ENCODE assay signal across 13 cellular contexts in the genomic region with DNA sequence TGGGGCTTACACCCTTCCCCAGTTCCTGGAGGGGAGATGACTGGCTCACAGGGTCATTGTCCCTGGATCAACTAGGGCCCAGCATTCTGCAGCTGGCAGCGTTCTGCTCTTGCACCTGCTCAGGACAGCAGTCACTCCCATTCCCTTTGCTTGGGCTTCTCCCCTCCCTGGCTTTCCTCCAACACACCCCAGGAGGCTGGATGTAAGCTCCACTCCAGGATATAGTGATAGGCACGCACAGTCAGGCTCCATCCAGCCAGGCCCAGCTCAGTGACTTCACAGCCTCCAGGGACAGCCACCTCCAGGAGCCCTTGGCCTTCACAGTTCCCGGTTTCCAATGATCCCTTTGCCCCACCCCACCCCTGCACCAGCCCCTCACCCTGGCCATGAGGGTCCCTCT. TPM values are rescaled to one million over a fixed set of nuclear protein-coding genes. Genes with fewer than 3 reads are reported as not detected.
DNase-seq lines count a peak whose midpoint lies in the region; ATAC-seq, FAIRE-seq and TF ChIP-seq lines count a peak whose summit lies in the region.
"Had no signal": no experiment of that assay in that cellular context is flagged by ENCODE, and none has a peak within 500 bp of the region (broad histone marks: within the 10 kb centered on the region; RNA-seq: fewer than 3 reads in every experiment).

No MANE protein-coding gene starts in this region.

- H3K27ac ChIP-seq in SK-N-SH (ENCODE audit: low read depth in 2 of 2, low read length in 1 of 2): peak overlapping the region in 1 of 2 experiments; percentile 8; a peak in 1 of 4 replicates
- H3K27ac ChIP-seq in RWPE1: peak overlapping the region; percentile 97
- H3K27ac ChIP-seq in pancreas: peak overlapping the region in 3 of 4 donors; percentile 49 to 79 (median 55)
- no peak overlapping the region for H3K27ac ChIP-seq in transverse colon
- H3K27ac ChIP-seq: gastroesophageal sphincter, SJSA1 had no signal

- no peak for FAIRE-seq in pancreas (lab: Jason Lieb, UNC)
- FAIRE-seq: astrocyte had no signal

- no peaks in the 10 kb centered on the region for H3K36me3 ChIP-seq in SK-N-SH (replicated peaks in 1 of 2; ENCODE audit: control insufficient read depth in 1 of 2, insufficient read depth in 2 of 2, low read length in 1 of 2)
- no peaks in the 10 kb centered on the region for H3K36me3 ChIP-seq in pancreas
- H3K36me3 ChIP-seq in transverse colon: no peaks in the 10 kb centered on the region
- H3K36me3 ChIP-seq: gastroesophageal sphincter, SJSA1 had no signal

- TF ChIP-seq RAD21 in SK-N-SH (IDR thresholded peaks at IDR 0.05; ENCODE audit: low read length): no peak

- no peak for ATAC-seq in SK-N-SH treated with all-trans-retinoic acid at 6 μM for 48 hours
- peak in 3 of 4 donors; percentile 5 to 20 (median 9) for ATAC-seq in pancreas
- no peak for ATAC-seq in GM21367 (IDR thresholded peaks at IDR 0.05; ENCODE audit: unreplicated experiment)

- DNase-seq in SK-N-SH (peak; percentile 22), NCI-H1417 (lab: John Stamatoyannopoulos, UW) (peak; percentile 74 to 92 (median 78)), RWPE1 (ENCODE audit: low spot score) (no peak), pancreas (peak in 5 of 6 donors; percentile 45 to 71 (median 57)), NCI-H128 (lab: John Stamatoyannopoulos, UW; ENCODE audit: unreplicated experiment) (no peak), transverse colon (no peak)
- DNase-seq: endodermal cell, NCI-H1436 had no signal

- WGBS in SK-N-SH (ENCODE audit: low lambda C conversion rate): 100% methylated on average over 1 of the region's 3 CpGs
- WGBS in pancreas, 2 donors: 24 to 25% methylated on average over 3 of the region's 3 CpGs
- WGBS in transverse colon (ENCODE audit: low coverage in 1 of 2), 2 donors: 60% methylated on average over 3 of the region's 3 CpGs; no CpG with 5 or more reads in 1 of the 2 donors

- H3F3A ChIP-seq in SK-N-SH (replicated peaks; ENCODE audit: insufficient read depth): peaks cover 13% of the 10 kb centered on the region

- H3K9me2 ChIP-seq in SK-N-SH: no peaks in the 10 kb centered on the region

- in situ Hi-C loops in transverse colon (cut with MboI; ENCODE audit: low pct_ligation_motif_present in 1 of 4, low pct_unique_long_range_greater_than_20kb in 1 of 4, low sequenced_read_pairs in 3 of 4): no loop called here

- no peak overlapping the region for H3K9ac ChIP-seq in SK-N-SH

- CTCF ChIA-PET in SK-N-SH (lab: Yijun Ruan, JAX): interaction anchor here (1.1 to 6.1 kb wide), 4 partner anchors 11 to 64 kb away, joined by 3 to 52 read pairs (median 4); a partner anchor contains a TSS
- CTCF ChIA-PET in RWPE1 (lab: Yijun Ruan, JAX): interaction anchor here (0.6 to 0.7 kb wide), 2 partner anchors 17 to 1059 kb away, joined by 3 read pairs; no protein-coding TSS in a partner anchor

- H2AFZ ChIP-seq in SK-N-SH (ENCODE audit: low read depth): no peak overlapping the region

- H3K4me1 ChIP-seq in SK-N-SH (ENCODE audit: control insufficient read depth in 1 of 2, insufficient read depth in 2 of 2, low read depth in 1 of 2, low read length in 1 of 2) (peaks cover 12 to 42% of the 10 kb centered on the region in 2 experiments; a peak in 3 of 4 replicates), pancreas (peaks cover 10 to 18% (median 15%) of the 10 kb centered on the region in 3 donors), transverse colon (peaks cover 13 to 25% (median 18%) of the 10 kb centered on the region in 4 donors)

- H4K20me1 ChIP-seq in SK-N-SH (ENCODE audit: insufficient read depth): no peaks in the 10 kb centered on the region

- H3K9me3 ChIP-seq in SK-N-SH (no peaks in the 10 kb centered on the region), pancreas (no peaks in the 10 kb centered on the region), transverse colon (no peaks in the 10 kb centered on the region)
- H3K9me3 ChIP-seq: gastroesophageal sphincter, SJSA1 had no signal

- no peak overlapping the region for H3K4me3 ChIP-seq in SK-N-SH (ENCODE audit: low read depth in 2 of 2, low read length in 1 of 2)
- no peak overlapping the region for H3K4me3 ChIP-seq in pancreas
- H3K4me3 ChIP-seq in transverse colon: no peak overlapping the region
- H3K4me3 ChIP-seq: gastroesophageal sphincter, SJSA1 had no signal

- no peaks in the 10 kb centered on the region for H3K79me2 ChIP-seq in SK-N-SH (ENCODE audit: insufficient read depth)

- H3K27me3 ChIP-seq in SK-N-SH (ENCODE audit: insufficient read depth): no peaks in the 10 kb centered on the region
- H3K27me3 ChIP-seq in pancreas: no peaks in the 10 kb centered on the region
- no peaks in the 10 kb centered on the region for H3K27me3 ChIP-seq in transverse colon
- H3K27me3 ChIP-seq: gastroesophageal sphincter, SJSA1 had no signal

- intact Hi-C loops in pancreas (cut with DNase I) (no loop called here), transverse colon (cut with DNase I; ENCODE audit: low total_unique reads) (no loop called here)

- no peak for TF ChIP-seq CTCF in SK-N-SH (IDR thresholded peaks at IDR 0.05)
- no peak for TF ChIP-seq CTCF in RWPE1 (conservative IDR thresholded peaks at IDR 0.05; ENCODE audit: low read depth)
- TF ChIP-seq CTCF in pancreas (IDR thresholded peaks at IDR 0.05): no peak
- no peak for TF ChIP-seq CTCF in transverse colon (IDR thresholded peaks at IDR 0.05)

- no peak overlapping the region for H3K4me2 ChIP-seq in SK-N-SH

- TF ChIP-seq EP300 in SK-N-SH (IDR thresholded peaks at IDR 0.05; ENCODE audit: borderline replicate concordance in 1 of 2, low read depth in 1 of 2, low read length in 1 of 2) (no peak), transverse colon (IDR thresholded peaks at IDR 0.05; ENCODE audit: low read depth) (no peak)

- POLR2A ChIA-PET in SK-N-SH (lab: Yijun Ruan, JAX): no interaction called here
- POLR2A ChIA-PET in RWPE1 (lab: Yijun Ruan, JAX; ENCODE audit: low non-redundant PET): no interaction called here

- TF ChIP-seq POLR2A in transverse colon (IDR thresholded peaks at IDR 0.05): no peak

TF ChIP-seq in SK-N-SH, 30 proteins besides CTCF, POLR2A, EP300 and RAD21 (continues in another document):
- TF ChIP-seq FOXJ3 (CRISPR knock-in tag; IDR thresholded peaks at IDR 0.05) (no peak), TAF1 (IDR thresholded peaks at IDR 0.05; ENCODE audit: borderline replicate concordance, low read depth, low read length) (no peak), NFIC (IDR thresholded peaks at IDR 0.05; ENCODE audit: borderline replicate concordance) (no peak), ELF1 (IDR thresholded peaks at IDR 0.05) (no peak), TCF12 (IDR thresholded peaks at IDR 0.05) (no peak)
- TF ChIP-seq, protein P1, sequence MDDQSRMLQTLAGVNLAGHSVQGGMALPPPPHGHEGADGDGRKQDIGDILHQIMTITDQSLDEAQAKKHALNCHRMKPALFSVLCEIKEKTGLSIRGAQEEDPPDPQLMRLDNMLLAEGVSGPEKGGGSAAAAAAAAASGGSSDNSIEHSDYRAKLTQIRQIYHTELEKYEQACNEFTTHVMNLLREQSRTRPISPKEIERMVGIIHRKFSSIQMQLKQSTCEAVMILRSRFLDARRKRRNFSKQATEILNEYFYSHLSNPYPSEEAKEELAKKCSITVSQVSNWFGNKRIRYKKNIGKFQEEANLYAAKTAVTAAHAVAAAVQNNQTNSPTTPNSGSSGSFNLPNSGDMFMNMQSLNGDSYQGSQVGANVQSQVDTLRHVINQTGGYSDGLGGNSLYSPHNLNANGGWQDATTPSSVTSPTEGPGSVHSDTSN (IDR thresholded peaks at IDR 0.05): no peak
- TF ChIP-seq, protein P2, sequence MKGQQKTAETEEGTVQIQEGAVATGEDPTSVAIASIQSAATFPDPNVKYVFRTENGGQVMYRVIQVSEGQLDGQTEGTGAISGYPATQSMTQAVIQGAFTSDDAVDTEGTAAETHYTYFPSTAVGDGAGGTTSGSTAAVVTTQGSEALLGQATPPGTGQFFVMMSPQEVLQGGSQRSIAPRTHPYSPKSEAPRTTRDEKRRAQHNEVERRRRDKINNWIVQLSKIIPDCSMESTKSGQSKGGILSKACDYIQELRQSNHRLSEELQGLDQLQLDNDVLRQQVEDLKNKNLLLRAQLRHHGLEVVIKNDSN (IDR thresholded peaks at IDR 0.05; ENCODE audit: borderline replicate concordance, low read depth): no peak

TF ChIP-seq in SK-N-SH treated with all-trans-retinoic acid at 6 μM for 48 hours, 23 proteins besides CTCF, POLR2A, EP300 and RAD21:
- TF ChIP-seq, protein P3, sequence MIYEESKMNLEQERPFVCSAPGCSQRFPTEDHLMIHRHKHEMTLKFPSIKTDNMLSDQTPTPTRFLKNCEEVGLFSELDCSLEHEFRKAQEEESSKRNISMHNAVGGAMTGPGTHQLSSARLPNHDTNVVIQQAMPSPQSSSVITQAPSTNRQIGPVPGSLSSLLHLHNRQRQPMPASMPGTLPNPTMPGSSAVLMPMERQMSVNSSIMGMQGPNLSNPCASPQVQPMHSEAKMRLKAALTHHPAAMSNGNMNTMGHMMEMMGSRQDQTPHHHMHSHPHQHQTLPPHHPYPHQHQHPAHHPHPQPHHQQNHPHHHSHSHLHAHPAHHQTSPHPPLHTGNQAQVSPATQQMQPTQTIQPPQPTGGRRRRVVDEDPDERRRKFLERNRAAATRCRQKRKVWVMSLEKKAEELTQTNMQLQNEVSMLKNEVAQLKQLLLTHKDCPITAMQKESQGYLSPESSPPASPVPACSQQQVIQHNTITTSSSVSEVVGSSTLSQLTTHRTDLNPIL (CRISPR knock-in tag; IDR thresholded peaks at IDR 0.05; ENCODE audit: low read depth): no peak
- TF ChIP-seq ZFP30 (CRISPR knock-in tag; IDR thresholded peaks at IDR 0.05): no peak

RNA-seq across cellular contexts. Expression of a gene that starts 1.9 kb away (rescaled TPM):
- polyA plus RNA-seq in SK-N-SH (2012; rRNA removed) (0.23 TPM in 2 replicates), pancreas (10 to 100 TPM in 1 of 2 donors, 1 to 10 TPM in 1; 9.5 to 11.4 TPM)
- polyA plus RNA-seq in SK-N-SH (2012; cell fraction: cytosol; rRNA removed): 0.05 TPM in 2 replicates
- 1.2 and 1.7 TPM in 2 replicates for polyA plus RNA-seq in SK-N-SH (2012; cell fraction: nucleus; rRNA removed)
- total RNA-seq in pancreas (1 to 10 TPM in 2 of 6 donors, under 1 TPM in 4; 0.32 to 4.0 (median 0.60) TPM), transverse colon (1 to 10 TPM in 2 of 4 donors, under 1 TPM in 2; 0.16 to 8.0 (median 1.1) TPM)

RNA-seq across cellular contexts. Expression of a gene that starts 53.3 kb away (rescaled TPM):
- polyA plus RNA-seq in SK-N-SH (2012; rRNA removed) (5.3 and 6.1 TPM in 2 replicates), pancreas (10 to 100 TPM; 46.1 to 56.8 TPM)
- 1.1 and 1.2 TPM in 2 replicates for polyA plus RNA-seq in SK-N-SH (2012; cell fraction: cytosol; rRNA removed)
- polyA plus RNA-seq in SK-N-SH (2012; cell fraction: nucleus; rRNA removed): 38.2 and 48.8 TPM in 2 replicates
- total RNA-seq in pancreas (1 to 10 TPM; 3.5 to 8.5 (median 5.3) TPM), transverse colon (1 to 10 TPM in 3 of 4 donors, not detected in 1; 1.6 to 5.2 (median 3.5) TPM)

Comparison
In these comparisons a context has a peak if more than half of its experiments do, and no peak if none do; other contexts are left out.
1. DNase-seq: peak in SK-N-SH (single experiment), NCI-H1417 (3 of 3) and pancreas (5 of 6); none in RWPE1 (single experiment), NCI-H128 (single experiment) and transverse colon (single experiment).
2. H3K27ac ChIP-seq: peak in RWPE1 (single experiment) and pancreas (3 of 4); none in transverse colon (0 of 4).
3. ATAC-seq: peak in pancreas (3 of 4); none in SK-N-SH treated with all-trans-retinoic acid at 6 μM for 48 hours (single experiment) and GM21367 (single experiment).